26 cellular contexts compared by ENCODE assay signal in genomic region chr7:116348356-116348755, GRCh38.
"Had no signal": no experiment of that assay in that cellular context is flagged by ENCODE, and none has a peak within 500 bp of the region (broad histone marks: within the 10 kb centered on the region; RNA-seq: fewer than 3 reads in every experiment).

No MANE protein-coding gene starts in this region.

- H3K4me3 ChIP-seq: dorsolateral prefrontal cortex, gastroesophageal sphincter, heart left ventricle, hepatocyte, left lung, pancreas, right lobe of liver, smooth muscle cell, stomach, thyroid gland had no signal

- DNase-seq: dorsolateral prefrontal cortex; effector CD8-positive, alpha-beta T cell; endodermal cell; foreskin fibroblast; heart left ventricle; left cardiac atrium; left lung; mesendoderm; midbrain; natural killer cell; occipital lobe; pancreas; right lobe of liver; stimulated activated CD4-positive, alpha-beta T cell treated with anti-CD3 and anti-CD28 coated beads, Interleukin-12 subunit alpha, Interleukin-12 subunit beta, amount 100 ng/mL, for 4 hours; stimulated activated CD4-positive, alpha-beta T cell treated with anti-CD3 and anti-CD28 coated beads, Interleukin-1b, Interleukin-23, amount 100 ng/mL, for 48 hours; stimulated activated CD4-positive, alpha-beta T cell treated with anti-CD3 and anti-CD28 coated beads, Interleukin-4, amount 100 ng/mL, for 1 hour; stimulated activated CD8-positive, alpha-beta memory T cell treated with anti-CD3 and anti-CD28 coated beads, Interleukin-4, amount 100 ng/mL, for 48 hours; stimulated activated naive CD4-positive, alpha-beta T cell treated with Interleukin-2 at 50 U/mL for 16 hours; stomach; thyroid gland had no signal

- H3K4me1 Mint-ChIP-seq: natural killer cell had no signal

- H3K27me3 Mint-ChIP-seq: progenitor cell of endocrine pancreas had no signal

- H3K27ac ChIP-seq: dorsolateral prefrontal cortex, epithelial cell of prostate, gastroesophageal sphincter, heart left ventricle, hepatocyte, left lung, pancreas, right lobe of liver, stomach, thyroid gland had no signal

- H3K36me3 ChIP-seq: gastroesophageal sphincter, heart left ventricle, left lung, pancreas, right lobe of liver, stomach, thyroid gland had no signal

- H3K27me3 ChIP-seq: dorsolateral prefrontal cortex, gastroesophageal sphincter, heart left ventricle, hepatocyte, left lung, pancreas, right lobe of liver, stomach, thyroid gland had no signal

- H3K4me3 Mint-ChIP-seq: endodermal cell, natural killer cell had no signal

- H3K27ac Mint-ChIP-seq: endodermal cell, natural killer cell, progenitor cell of endocrine pancreas had no signal

- ATAC-seq: esophagus mucosa, gastroesophageal sphincter, heart left ventricle, left cardiac atrium, left lung, natural killer cell, pancreas, right lobe of liver had no signal

- H3K36me3 Mint-ChIP-seq: natural killer cell had no signal

- H3K9me3 ChIP-seq: gastroesophageal sphincter, left lung, pancreas, right lobe of liver, thyroid gland had no signal
